ENCODE assay signal across 21 cellular contexts in genomic region chr5:172082180-172082579, GRCh38.
"Had no signal": no experiment of that assay in that cellular context is flagged by ENCODE, and none has a peak within 500 bp of the region (broad histone marks: within the 10 kb centered on the region; RNA-seq: fewer than 3 reads in every experiment).

No MANE protein-coding gene starts in this region.

- H3K4me1 ChIP-seq: prostate gland had no signal

- H3K27ac ChIP-seq: esophagus squamous epithelium, lower lobe of right lung, prostate gland, SJCRH30, suprapubic skin, upper lobe of left lung had no signal

- H3K4me3 Mint-ChIP-seq: immature natural killer cell, naive B cell had no signal

- H3K9me3 Mint-ChIP-seq: immature natural killer cell, naive B cell had no signal

- ATAC-seq: left cardiac atrium, lower lobe of right lung, sciatic nerve had no signal

- DNase-seq: activated CD4-positive, alpha-beta T cell treated with anti-CD3 and anti-CD28 coated beads for 1 hour; activated effector memory CD4-positive, alpha-beta T cell treated with Interleukin-2 at 50 U/mL for 16 hours; activated T-cell treated with anti-CD3 and anti-CD28 coated beads for 4 hours; central memory CD4-positive, alpha-beta T cell; dermis blood vessel endothelial cell; esophagus squamous epithelium; foreskin fibroblast; immature natural killer cell; left cardiac atrium; lower lobe of right lung; naive B cell; occipital lobe; SJCRH30; stimulated activated CD4-positive, alpha-beta T cell treated with anti-CD3 and anti-CD28 coated beads, Interleukin-2, amount 100 ng/mL, for 24 hours; stimulated activated naive CD4-positive, alpha-beta T cell treated with Interleukin-2 at 50 U/mL for 16 hours; SW 1271; T-helper 9 cell had no signal

- H3K27me3 ChIP-seq: esophagus squamous epithelium, SJCRH30, suprapubic skin, upper lobe of left lung had no signal

- H3K36me3 ChIP-seq: prostate gland, SJCRH30 had no signal

- H3K9me3 ChIP-seq: esophagus squamous epithelium, lower lobe of right lung, prostate gland, SJCRH30, suprapubic skin, upper lobe of left lung had no signal

- H3K27me3 Mint-ChIP-seq: naive B cell had no signal

- H3K4me3 ChIP-seq: esophagus squamous epithelium, lower lobe of right lung, prostate gland, SJCRH30, suprapubic skin, upper lobe of left lung had no signal
